In the genomic region with DNA sequence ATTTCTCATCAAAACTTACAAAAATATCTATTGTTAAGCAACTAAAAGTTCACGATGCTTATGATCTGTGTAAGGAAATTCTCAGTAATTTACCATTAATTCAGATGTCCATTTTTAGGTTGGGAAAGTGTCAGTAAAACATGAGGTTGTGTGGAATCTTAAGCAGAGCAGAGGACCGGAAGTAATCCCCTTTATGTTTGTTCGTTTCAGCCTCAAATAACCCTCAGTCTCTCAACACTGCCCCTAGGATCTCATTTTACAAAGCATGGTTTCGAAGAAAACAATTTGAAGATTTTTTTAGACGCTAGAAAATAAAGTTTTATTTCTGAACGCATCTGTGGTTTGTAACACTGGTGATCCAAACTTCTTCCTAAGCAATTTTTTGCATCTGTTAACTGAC, we compare ENCODE assay signal across 4 cellular contexts.
"Had no signal": no experiment of that assay in that cellular context is flagged by ENCODE, and none has a peak within 500 bp of the region (broad histone marks: within the 10 kb centered on the region; RNA-seq: fewer than 3 reads in every experiment).

No MANE protein-coding gene starts in this region.

- DNase-seq: H9, HCEC 1CT had no signal

- H2AFZ ChIP-seq: GM23338 had no signal

- H3K4me2 ChIP-seq: GM23338 had no signal

- H3K27ac ChIP-seq: HL-60 had no signal

- H3K4me3 ChIP-seq: GM23338 had no signal
